In the genomic region with DNA sequence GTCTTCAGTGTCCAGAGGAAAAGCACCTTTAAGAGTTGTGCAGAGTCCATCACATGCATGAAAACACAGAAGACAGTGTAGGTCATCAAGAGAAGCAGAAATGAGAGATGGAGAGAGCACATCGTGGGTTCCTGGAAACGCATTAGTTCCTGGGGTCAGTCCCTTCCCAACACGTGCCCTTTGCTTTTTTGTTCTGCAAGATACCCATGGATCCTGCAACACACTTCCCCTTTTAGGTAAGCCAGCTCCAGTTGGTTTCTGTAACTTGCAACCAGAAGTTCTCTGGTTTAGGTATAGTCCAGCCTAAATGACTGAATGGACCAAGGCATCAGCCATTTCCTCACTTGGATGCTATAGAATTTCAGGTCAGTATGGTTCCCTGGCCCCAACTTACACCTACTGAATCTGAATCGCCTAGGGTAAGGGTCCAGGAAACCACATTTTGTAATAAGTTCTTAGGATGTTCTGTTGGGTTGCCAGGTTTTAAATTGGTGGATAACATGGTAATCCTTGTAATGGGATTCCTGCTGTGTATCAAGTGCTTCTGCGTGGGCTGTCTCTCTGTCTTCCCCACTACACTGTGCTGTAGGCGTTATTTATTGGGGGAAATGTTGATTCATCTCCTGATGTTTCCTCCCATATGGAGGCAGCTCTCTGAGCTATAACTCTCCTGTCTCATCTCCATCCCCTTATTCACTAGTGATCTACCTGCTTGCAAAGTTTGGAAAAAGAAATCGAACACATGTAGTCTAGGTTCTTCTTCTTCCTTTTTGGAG, we compare ENCODE assay signal across 20 cellular contexts.
A peak's percentile ranks its signal among the peaks of the same experiment; 100 is the strongest.
DNase-seq lines count a peak whose midpoint lies in the region; ATAC-seq and TF ChIP-seq lines count a peak whose summit lies in the region.
"Had no signal": no experiment of that assay in that cellular context is flagged by ENCODE, and none has a peak within 500 bp of the region (broad histone marks: within the 10 kb centered on the region; RNA-seq: fewer than 3 reads in every experiment).

No MANE protein-coding gene starts in this region.

- no peaks in the 10 kb centered on the region for H3K27me3 Mint-ChIP-seq in osteocyte (ENCODE audit: unreplicated experiment)

- H3K9me3 Mint-ChIP-seq in osteocyte (ENCODE audit: unreplicated experiment), result no peaks in the 10 kb centered on the region
- H3K9me3 Mint-ChIP-seq: GM23338; T-helper 1 cell treated with Interleukin-12 subunit alpha and Interleukin-12 subunit beta and Interleukin-4 antibody, amounts not matched to agents 30 μg/mL and 1 μg/mL, for 36 hours had no signal

- ATAC-seq in stimulated activated naive CD8-positive, alpha-beta T cell treated with anti-CD3 and anti-CD28 coated beads, Interleukin-15, Interleukin-2, amounts not matched to agents 100 U/mL and 50 U/mL, for 24 hours, result no peak
- ATAC-seq in HG02884 (IDR thresholded peaks at IDR 0.05; ENCODE audit: unreplicated experiment) (no peak), HG03045 (IDR thresholded peaks at IDR 0.05; ENCODE audit: unreplicated experiment) (no peak)
- ATAC-seq: GM23338 had no signal

- no peak overlapping the region for H3K27ac Mint-ChIP-seq in osteocyte (ENCODE audit: unreplicated experiment)
- H3K27ac Mint-ChIP-seq: GM23338; T-helper 1 cell treated with Interleukin-12 subunit alpha and Interleukin-12 subunit beta and Interleukin-4 antibody, amounts not matched to agents 30 μg/mL and 1 μg/mL, for 36 hours had no signal

- no peak for TF ChIP-seq CTCF in NB4 (IDR thresholded peaks at IDR 0.05; ENCODE audit: low read depth, low read length)
- TF ChIP-seq CTCF in osteocyte (IDR thresholded peaks at IDR 0.05), result no peak

- H3K4me1 Mint-ChIP-seq in osteocyte (ENCODE audit: unreplicated experiment), result peaks cover 42% of the 10 kb centered on the region
- H3K4me1 Mint-ChIP-seq: GM23338 had no signal

- no peak for TF ChIP-seq POLR2A in NB4 (IDR thresholded peaks at IDR 0.05; ENCODE audit: extremely low read depth, insufficient read length)

- DNase-seq in SKM-1 treated with dmso at 0.1 percent for 144 hours (lab: John Stamatoyannopoulos, UW; ENCODE audit: unreplicated experiment) (peak; percentile 19), SKM-1 (lab: John Stamatoyannopoulos, UW; ENCODE audit: unreplicated experiment) (no peak), NB4 (ENCODE audit: low read depth) (peak; percentile 21), dermis blood vessel endothelial cell (peak; percentile 48), osteocyte (ENCODE audit: extremely low spot score, unreplicated experiment) (no peak)
- no peak for DNase-seq in stimulated activated naive CD8-positive, alpha-beta T cell treated with anti-CD3 and anti-CD28 coated beads, Interleukin-15, Interleukin-2, amounts not matched to agents 100 U/mL and 50 U/mL, for 24 hours
- DNase-seq: 8988T, C1 segment of cervical spinal cord, IMR-90, NCI-H1048, NCI-H1436 treated with DMSO at 0.1 percent for 48 hours, NCI-H2081 treated with DMSO at 0.1 percent for 48 hours, NCI-H510A, NCI-H774, Right ventricle myocardium superior, SK-N-SH had no signal

- H3K36me3 Mint-ChIP-seq in osteocyte (ENCODE audit: unreplicated experiment), result no peaks in the 10 kb centered on the region

- no peak overlapping the region for H3K4me3 Mint-ChIP-seq in osteocyte (ENCODE audit: unreplicated experiment)
- H3K4me3 Mint-ChIP-seq: GM23338; T-helper 1 cell treated with Interleukin-12 subunit alpha and Interleukin-12 subunit beta and Interleukin-4 antibody, amounts not matched to agents 30 μg/mL and 1 μg/mL, for 36 hours had no signal

- H3K4me3 ChIP-seq in NB4 (ENCODE audit: low read depth, low read length), result no peak overlapping the region
- H3K4me3 ChIP-seq: GM23338 had no signal

Comparison
In these comparisons a context has a peak if more than half of its experiments do, and no peak if none do; other contexts are left out.
1. DNase-seq: peak in SKM-1 treated with dmso at 0.1 percent for 144 hours (single experiment), NB4 (single experiment) and dermis blood vessel endothelial cell (single experiment); none in SKM-1 (single experiment), osteocyte (single experiment) and stimulated activated naive CD8-positive, alpha-beta T cell treated with anti-CD3 and anti-CD28 coated beads, Interleukin-15, Interleukin-2, amounts not matched to agents 100 U/mL and 50 U/mL, for 24 hours (single experiment).